1 cellular context compared by ENCODE assay signal in genomic region chr3:42639192-42639591, GRCh38.
TF ChIP-seq lines count a peak whose summit lies in the region.

No MANE protein-coding gene starts in this region.

TF ChIP-seq in SK-N-SH treated with all-trans-retinoic acid at 6 μM for 48 hours, 23 proteins besides CTCF, POLR2A, EP300 and RAD21:
- TF ChIP-seq ESRRG (CRISPR knock-in tag; IDR thresholded peaks at IDR 0.05) (no peak), ZNF565 (CRISPR knock-in tag; conservative IDR thresholded peaks at IDR 0.05; ENCODE audit: low read depth) (no peak), ZNF8 (CRISPR knock-in tag; IDR thresholded peaks at IDR 0.05) (no peak), CREB5 (CRISPR knock-in tag; IDR thresholded peaks at IDR 0.05; ENCODE audit: low read depth) (no peak), BACH2 (CRISPR knock-in tag; IDR thresholded peaks at IDR 0.05; ENCODE audit: borderline replicate concordance) (no peak), PPARA (CRISPR knock-in tag; IDR thresholded peaks at IDR 0.05; ENCODE audit: borderline replicate concordance) (no peak), OSR1 (CRISPR knock-in tag; IDR thresholded peaks at IDR 0.05) (no peak), TSHZ2 (CRISPR knock-in tag; IDR thresholded peaks at IDR 0.05) (no peak), ISL1 (CRISPR knock-in tag; IDR thresholded peaks at IDR 0.05) (no peak), SNAI2 (CRISPR knock-in tag; IDR thresholded peaks at IDR 0.05) (no peak), CSRNP3 (CRISPR knock-in tag; IDR thresholded peaks at IDR 0.05) (no peak)
